10 cellular contexts compared by ENCODE assay signal in the genomic region with DNA sequence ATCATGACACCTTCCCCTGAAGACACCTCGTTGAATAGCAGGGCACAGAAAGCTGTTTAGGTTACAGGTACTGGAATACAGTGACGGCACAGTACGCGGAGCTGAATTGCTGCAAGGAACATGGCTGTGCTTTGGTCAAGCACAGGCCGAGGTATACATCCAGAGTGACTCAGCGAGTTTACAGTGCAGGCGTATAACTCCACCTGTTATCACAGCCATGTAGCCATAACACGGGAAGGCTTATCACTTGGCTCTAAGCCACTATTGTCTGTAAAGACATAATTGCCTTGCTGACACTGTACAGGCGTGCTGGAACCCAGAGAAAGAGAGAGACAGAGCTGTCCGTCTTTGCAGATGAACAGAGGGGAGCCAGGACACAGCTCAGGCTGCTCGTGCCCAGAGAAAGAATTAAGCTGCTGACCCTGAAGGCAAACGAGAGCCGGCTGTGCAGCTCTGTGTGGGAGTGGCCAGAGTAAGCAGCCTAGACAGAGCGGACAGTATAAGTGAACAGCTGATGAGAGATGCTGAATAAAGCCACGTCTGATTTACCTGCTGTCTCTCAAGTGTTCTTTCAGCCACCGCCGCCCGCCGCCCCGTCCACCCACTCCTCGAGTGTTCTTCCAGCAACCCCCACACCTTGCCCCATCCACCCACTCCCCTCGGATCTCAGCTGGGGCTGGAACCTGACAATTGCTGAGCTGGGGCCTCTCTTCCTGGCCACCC.
DNase-seq lines count a peak whose midpoint lies in the region; ATAC-seq and TF ChIP-seq lines count a peak whose summit lies in the region.
"Had no signal": no experiment of that assay in that cellular context is flagged by ENCODE, and none has a peak within 500 bp of the region (broad histone marks: within the 10 kb centered on the region; RNA-seq: fewer than 3 reads in every experiment).

No MANE protein-coding gene starts in this region.

- peaks cover 19% of the 10 kb centered on the region for H3K4me1 Mint-ChIP-seq in progenitor cell of endocrine pancreas (ENCODE audit: low read depth)

- no peaks in the 10 kb centered on the region for H3K27me3 Mint-ChIP-seq in progenitor cell of endocrine pancreas

- H3K36me3 Mint-ChIP-seq in progenitor cell of endocrine pancreas (ENCODE audit: insufficient read depth): no peaks in the 10 kb centered on the region
- H3K36me3 Mint-ChIP-seq: CD8-positive, alpha-beta T cell had no signal

- H3K9me3 Mint-ChIP-seq in progenitor cell of endocrine pancreas (ENCODE audit: low read depth): no peaks in the 10 kb centered on the region

- TF ChIP-seq CTCF in VCaP (conservative IDR thresholded peaks at IDR 0.05) (no peak), progenitor cell of endocrine pancreas (IDR thresholded peaks at IDR 0.05; ENCODE audit: unreplicated experiment) (no peak)

- peak; percentile 65 for ATAC-seq in Right ventricle myocardium inferior
- ATAC-seq in HG03175 (IDR thresholded peaks at IDR 0.05; ENCODE audit: unreplicated experiment): no peak
- ATAC-seq: CD8-positive, alpha-beta T cell had no signal

- DNase-seq in ELF-1 (ENCODE audit: low read depth, low spot score): peak; percentile 79
- DNase-seq in Right ventricle myocardium inferior (ENCODE audit: missing footprints): no peak
- DNase-seq in progenitor cell of endocrine pancreas (ENCODE audit: low spot score, unreplicated experiment): no peak
- DNase-seq in activated CD4-positive, alpha-beta T cell treated with anti-CD3 and anti-CD28 coated beads for 4 hours: no peak
- DNase-seq in Kasumi-1 (lab: John Stamatoyannopoulos, UW): no peak
- DNase-seq in SW 1271 (lab: John Stamatoyannopoulos, UW): no peak
- DNase-seq: CD8-positive, alpha-beta T cell; NCI-H1436 had no signal

- H3K4me3 Mint-ChIP-seq in progenitor cell of endocrine pancreas (ENCODE audit: low read depth): no peak overlapping the region
- H3K4me3 Mint-ChIP-seq: CD8-positive, alpha-beta T cell had no signal

- intact Hi-C loops in Right ventricle myocardium inferior (cut with DNase I): no loop called here

- peak overlapping the region; percentile 48 for H3K27ac ChIP-seq in VCaP

- peak overlapping the region; percentile 15 for H3K27ac Mint-ChIP-seq in progenitor cell of endocrine pancreas
- H3K27ac Mint-ChIP-seq: CD8-positive, alpha-beta T cell had no signal
